In genomic region chr5:88854769-88855168, GRCh38 we compare ENCODE assay signal across 16 cellular contexts.
"Had no signal": no experiment of that assay in that cellular context is flagged by ENCODE, and none has a peak within 500 bp of the region (broad histone marks: within the 10 kb centered on the region; RNA-seq: fewer than 3 reads in every experiment).

No MANE protein-coding gene starts in this region.

- H3K27ac Mint-ChIP-seq: activated CD8-positive, alpha-beta T cell treated with anti-CD3 and anti-CD28 coated beads for 36 hours; activated naive CD4-positive, alpha-beta T cell treated with anti-CD3 and anti-CD28 coated beads, Interleukin-2, amount 50 U/mL, for 72 hours; naive thymus-derived CD4-positive, alpha-beta T cell; WTC11 had no signal

- H3K36me3 Mint-ChIP-seq: naive thymus-derived CD4-positive, alpha-beta T cell had no signal

- DNase-seq: activated CD4-positive, alpha-beta T cell treated with anti-CD3 and anti-CD28 coated beads for 48 hours; activated CD8-positive, alpha-beta T cell treated with anti-CD3 and anti-CD28 coated beads for 36 hours; activated effector memory CD4-positive, alpha-beta T cell treated with anti-CD3 and anti-CD28 coated beads, Interleukin-2, amount 50 U/mL, for 16 hours; activated T-cell treated with anti-CD3 and anti-CD28 coated beads, Interleukin-2, amount 50 U/mL, for 48 hours; central memory CD4-positive, alpha-beta T cell; effector CD4-positive, alpha-beta T cell; hippocampal formation; kidney; left lung; mammary epithelial cell; mucosa of descending colon; naive thymus-derived CD4-positive, alpha-beta T cell; pancreas; stimulated activated CD4-positive, alpha-beta T cell treated with anti-CD3 and anti-CD28 coated beads, Interleukin-1b, Interleukin-23, amount 100 ng/mL, for 48 hours had no signal

- H3K4me3 Mint-ChIP-seq: activated CD8-positive, alpha-beta T cell treated with anti-CD3 and anti-CD28 coated beads for 36 hours; naive thymus-derived CD4-positive, alpha-beta T cell; WTC11 had no signal

- H3K4me1 Mint-ChIP-seq: WTC11 had no signal

- ATAC-seq: activated CD8-positive, alpha-beta T cell treated with anti-CD3 and anti-CD28 coated beads for 36 hours; activated naive CD4-positive, alpha-beta T cell treated with anti-CD3 and anti-CD28 coated beads, Interleukin-2, amount 50 U/mL, for 72 hours; left lung; mucosa of descending colon; naive thymus-derived CD4-positive, alpha-beta T cell; pancreas; WTC11 had no signal
